Comparison of ENCODE assay signal across 21 cellular contexts in the genomic region with DNA sequence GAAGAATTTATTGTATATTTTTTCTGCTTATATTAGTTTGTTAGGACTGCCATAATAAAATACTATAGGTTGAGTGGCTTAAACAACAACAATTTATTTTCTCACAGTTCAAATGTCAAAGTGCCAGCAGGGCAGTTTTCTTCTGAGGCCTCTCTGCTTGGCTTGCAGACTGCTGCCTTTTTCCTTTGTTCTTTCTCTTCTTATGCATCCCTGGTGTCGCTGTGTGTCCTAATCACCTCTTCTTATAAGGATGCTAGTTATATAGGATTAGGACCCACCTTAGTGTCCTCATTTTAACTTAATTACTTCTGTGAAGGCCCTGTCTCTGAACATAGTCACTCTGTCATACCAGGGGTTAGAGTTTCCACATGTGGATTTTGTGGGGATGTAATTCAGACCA.
"Had no signal": no experiment of that assay in that cellular context is flagged by ENCODE, and none has a peak within 500 bp of the region (broad histone marks: within the 10 kb centered on the region; RNA-seq: fewer than 3 reads in every experiment).

No MANE protein-coding gene starts in this region.

- H3K27me3 Mint-ChIP-seq: memory B cell; natural killer cell treated with Interleukin-12 subunit alpha and Interleukin-12 subunit beta and Interleukin-15 and Interleukin-18, amount 100 ng/mL, for 72 hours; stimulated activated memory B cell treated with anti-CD40 and anti-IgM and Interleukin-4, amounts not matched to agents 10 μg/mL and 1 μg/mL and 100 μg/mL, for 72 hours; stimulated activated naive CD8-positive, alpha-beta T cell treated with anti-CD3 and anti-CD28 coated beads, Interleukin-15, Interleukin-2, amounts not matched to agents 100 ng/mL and 50 ng/mL, for 24 hours had no signal

- H3K27ac Mint-ChIP-seq: immature natural killer cell; memory B cell; mesothelial cell of epicardium; natural killer cell treated with Interleukin-12 subunit alpha and Interleukin-12 subunit beta and Interleukin-15 and Interleukin-18, amount 100 ng/mL, for 72 hours; stimulated activated memory B cell treated with anti-CD40 and anti-IgM and Interleukin-4, amounts not matched to agents 10 μg/mL and 1 μg/mL and 100 μg/mL, for 72 hours; stimulated activated naive CD8-positive, alpha-beta T cell treated with anti-CD3 and anti-CD28 coated beads, Interleukin-15, Interleukin-2, amounts not matched to agents 100 ng/mL and 50 ng/mL, for 24 hours had no signal

- H3K4me1 Mint-ChIP-seq: immature natural killer cell; memory B cell; mesothelial cell of epicardium; stimulated activated memory B cell treated with anti-CD40 and anti-IgM and Interleukin-4, amounts not matched to agents 10 μg/mL and 1 μg/mL and 100 μg/mL, for 72 hours had no signal

- H3K36me3 Mint-ChIP-seq: immature natural killer cell; memory B cell; mesothelial cell of epicardium; stimulated activated memory B cell treated with anti-CD40 and anti-IgM and Interleukin-4, amounts not matched to agents 10 μg/mL and 1 μg/mL and 100 μg/mL, for 72 hours had no signal

- H3K4me3 Mint-ChIP-seq: immature natural killer cell; memory B cell; mesothelial cell of epicardium; natural killer cell treated with Interleukin-12 subunit alpha and Interleukin-12 subunit beta and Interleukin-15 and Interleukin-18, amount 100 ng/mL, for 72 hours; stimulated activated memory B cell treated with anti-CD40 and anti-IgM and Interleukin-4, amounts not matched to agents 10 μg/mL and 1 μg/mL and 100 μg/mL, for 72 hours; stimulated activated naive CD8-positive, alpha-beta T cell treated with anti-CD3 and anti-CD28 coated beads, Interleukin-15, Interleukin-2, amounts not matched to agents 100 ng/mL and 50 ng/mL, for 24 hours had no signal

- DNase-seq: effector CD4-positive, alpha-beta T cell; foreskin melanocyte; heart left ventricle; hippocampal formation; immature natural killer cell; left cardiac atrium; left ventricle myocardium inferior; lower lobe of right lung; psoas muscle; retina; right lobe of liver; stimulated activated CD4-positive, alpha-beta T cell treated with anti-CD3 and anti-CD28 coated beads, Interleukin-15, amount 100 ng/mL, for 24 hours; stimulated activated CD4-positive, alpha-beta T cell treated with anti-CD3 and anti-CD28 coated beads, Interleukin-1b, Interleukin-23, amount 100 ng/mL, for 48 hours; stimulated activated CD4-positive, alpha-beta T cell treated with anti-CD3 and anti-CD28 coated beads, Interleukin-4, amount 100 ng/mL, for 24 hours; testis; upper lobe of right lung had no signal

- H3K9me3 Mint-ChIP-seq: mesothelial cell of epicardium had no signal

- ATAC-seq: heart left ventricle; left cardiac atrium; lower lobe of right lung; natural killer cell treated with Interleukin-12 subunit alpha and Interleukin-12 subunit beta and Interleukin-15 and Interleukin-18, amount 100 ng/mL, for 72 hours; psoas muscle; right lobe of liver; stimulated activated memory B cell treated with anti-CD40 and anti-IgM and Interleukin-4, amounts not matched to agents 10 μg/mL and 1 μg/mL and 100 μg/mL, for 72 hours; upper lobe of right lung had no signal
